Comparison of ENCODE assay signal across 10 cellular contexts in genomic region chr16:49000594-49000993, GRCh38.
DNase-seq lines count a peak whose midpoint lies in the region; ATAC-seq and TF ChIP-seq lines count a peak whose summit lies in the region.
"Had no signal": no experiment of that assay in that cellular context is flagged by ENCODE, and none has a peak within 500 bp of the region (broad histone marks: within the 10 kb centered on the region; RNA-seq: fewer than 3 reads in every experiment).

No MANE protein-coding gene starts in this region.

- TF ChIP-seq EP300 in upper lobe of left lung (IDR thresholded peaks at IDR 0.05), result no peak

- H3K27me3 ChIP-seq in left ventricle myocardium inferior (ENCODE audit: low read depth) (peaks cover 32% of the 10 kb centered on the region), upper lobe of left lung (no peaks in the 10 kb centered on the region)

- TF ChIP-seq CTCF in left ventricle myocardium inferior (IDR thresholded peaks at IDR 0.05; ENCODE audit: borderline replicate concordance) (peak; percentile 53), upper lobe of left lung (IDR thresholded peaks at IDR 0.05) (peak in 3 of 6 experiments; percentile 15 to 24 (median 20))

- H3K4me1 ChIP-seq in left ventricle myocardium inferior (no peaks in the 10 kb centered on the region), upper lobe of left lung (no peaks in the 10 kb centered on the region)

- WGBS in upper lobe of left lung, 2 donors, result 25 to 33% methylated on average over 8 to 9 of the region's 10 CpGs

- no peak overlapping the region for H3K27ac ChIP-seq in left ventricle myocardium inferior (replicated peaks)
- no peak overlapping the region for H3K27ac ChIP-seq in upper lobe of left lung

- H3K9me3 ChIP-seq in left ventricle myocardium inferior (replicated peaks) (no peaks in the 10 kb centered on the region), upper lobe of left lung (no peaks in the 10 kb centered on the region)

- ATAC-seq in GM18861 (IDR thresholded peaks at IDR 0.05; ENCODE audit: unreplicated experiment) (no peak), upper lobe of left lung (ENCODE audit: low FRiP score in 2 of 2) (no peak), GM21529 (IDR thresholded peaks at IDR 0.05; ENCODE audit: unreplicated experiment) (no peak)
- ATAC-seq: CD8-positive, alpha-beta T cell had no signal

- no peaks in the 10 kb centered on the region for H3K36me3 ChIP-seq in left ventricle myocardium inferior
- H3K36me3 ChIP-seq in upper lobe of left lung, result no peaks in the 10 kb centered on the region

- no peak overlapping the region for H3K4me3 ChIP-seq in left ventricle myocardium inferior
- no peak overlapping the region for H3K4me3 ChIP-seq in upper lobe of left lung

- TF ChIP-seq POLR2A in upper lobe of left lung (IDR thresholded peaks at IDR 0.05), result no peak

- intact Hi-C loops in left ventricle myocardium inferior (cut with micrococcal nuclease) (no loop called here), cardiac septum (cut with DNase I) (no loop called here)

- DNase-seq in left ventricle myocardium inferior, result no peak
- no peak for DNase-seq in cardiac septum (ENCODE audit: low spot score)
- peak; percentile 26 for DNase-seq in RPMI8226
- peak; percentile 57 for DNase-seq in iPS-NIHi11 (ENCODE audit: low spot score)
- no peak for DNase-seq in retina
- DNase-seq in upper lobe of left lung, result no peak
- DNase-seq: CD8-positive, alpha-beta T cell; stimulated activated CD8-positive, alpha-beta memory T cell treated with anti-CD3 and anti-CD28 coated beads, Interleukin-4, amount 100 ng/mL, for 48 hours had no signal

Comparison
In these comparisons a context has a peak if more than half of its experiments do, and no peak if none do; other contexts are left out.
1. DNase-seq: peak in RPMI8226 (single experiment) and iPS-NIHi11 (single experiment); none in left ventricle myocardium inferior (single experiment), cardiac septum (single experiment), retina (single experiment) and upper lobe of left lung (0 of 2).